In the genomic region with DNA sequence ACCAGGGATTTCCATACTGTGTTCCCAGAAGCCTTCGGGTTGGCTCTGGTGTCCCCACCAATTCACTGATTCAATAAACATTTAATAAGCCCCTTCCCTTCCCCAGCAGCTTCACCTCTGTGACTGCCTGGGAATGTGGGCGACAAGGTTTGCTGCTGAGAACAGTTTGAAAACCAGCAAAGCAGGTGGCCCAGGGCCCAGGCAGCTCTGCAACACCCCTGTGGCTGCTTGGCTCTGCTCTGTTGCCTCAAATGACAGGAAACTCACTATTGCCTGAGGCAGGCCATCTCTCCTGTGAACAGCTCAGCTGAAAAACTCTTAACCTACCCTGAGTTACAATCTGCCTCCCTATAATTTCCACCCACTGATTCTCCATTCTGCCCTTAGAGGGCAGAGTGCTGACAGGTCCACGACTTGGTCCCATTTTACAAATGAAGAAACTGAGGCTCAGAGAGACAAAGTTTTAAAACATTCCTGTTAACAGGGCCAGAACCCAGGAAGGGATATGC, we compare ENCODE assay signal across 8 cellular contexts. TPM values are rescaled to one million over a fixed set of nuclear protein-coding genes. Genes with fewer than 3 reads are reported as not detected.
A peak's percentile ranks its signal among the peaks of the same experiment; 100 is the strongest.
DNase-seq lines count a peak whose midpoint lies in the region; ATAC-seq, FAIRE-seq and TF ChIP-seq lines count a peak whose summit lies in the region.

No MANE protein-coding gene starts in this region.

- H3K4me2 ChIP-seq in H1 (ENCODE audit: insufficient read depth in 1 of 2, low read depth in 2 of 2, low read length in 2 of 2): no peak overlapping the region

- no peaks in the 10 kb centered on the region for H3K9me3 ChIP-seq in H1 (ENCODE audit: insufficient read depth in 2 of 2, low read depth in 1 of 2, low read length in 1 of 2)

- no peak overlapping the region for H4K5ac ChIP-seq in H1 (ENCODE audit: insufficient read length, low read depth, low read length)

- H3K27ac ChIP-seq in 22Rv1 (no peak overlapping the region), H1 (ENCODE audit: low read depth, low read length) (no peak overlapping the region)

- no peak overlapping the region for H2BK20ac ChIP-seq in H1 (ENCODE audit: low read length)

- H3K23me2 ChIP-seq in H1 (ENCODE audit: low read depth, low read length): no peaks in the 10 kb centered on the region

- POLR2A ChIA-PET in H1 (lab: Charles Lee; ENCODE audit: partially characterized antibody): interaction anchor here (1.3 kb wide), 1 partner anchor 37 kb away, joined by 4 read pairs; no protein-coding TSS in a partner anchor

- no peak overlapping the region for H4K91ac ChIP-seq in H1 (replicated peaks; ENCODE audit: insufficient read length, low read length)

- H3K56ac ChIP-seq in H1 (replicated peaks; ENCODE audit: insufficient read length, low read depth, low read length): no peak overlapping the region

- TF ChIP-seq POLR2A in H1 (IDR thresholded peaks at IDR 0.05; ENCODE audit: control extremely low read depth in 1 of 2, low read depth in 2 of 2, low read length in 2 of 2): no peak

- H3K18ac ChIP-seq in H1 (ENCODE audit: extremely low read depth, low read length): no peak overlapping the region

- H3K36me3 ChIP-seq in H1 (ENCODE audit: control insufficient read depth in 2 of 4, insufficient read depth in 4 of 4, low read length in 3 of 4): no peaks in the 10 kb centered on the region

- H2BK15ac ChIP-seq in H1 (ENCODE audit: low read length): no peak overlapping the region; the same call in 1 of the 2 replicates

- no peak overlapping the region for H2BK5ac ChIP-seq in H1 (ENCODE audit: low read depth, low read length)

- no peak for TF ChIP-seq EP300 in H1 (IDR thresholded peaks at IDR 0.05; ENCODE audit: borderline replicate concordance in 1 of 2, low read depth in 2 of 2, low read length in 2 of 2)

- H3K79me2 ChIP-seq in H1 (ENCODE audit: control insufficient read depth in 1 of 2, insufficient read depth in 2 of 2, low read length in 2 of 2): no peaks in the 10 kb centered on the region

- peak; percentile 3 for DNase-seq in NCI-H226
- DNase-seq in H1 (ENCODE audit: low read depth in 1 of 2, low spot score in 2 of 2): no peak
- DNase-seq in cerebellar nuclear complex (lab: John Stamatoyannopoulos, UW): no peak
- no peak for DNase-seq in stimulated activated naive CD4-positive, alpha-beta T cell treated with Interleukin-2 at 50 U/mL for 16 hours (lab: John Stamatoyannopoulos, UW)

- H2AK5ac ChIP-seq in H1 (ENCODE audit: low read depth, low read length): no peak overlapping the region

- H3K4me3 ChIP-seq in H1 (ENCODE audit: extremely low read depth in 1 of 4, insufficient read depth in 2 of 4, low read depth in 3 of 4, low read length in 4 of 4): no peak overlapping the region

- no peak overlapping the region for H3K4ac ChIP-seq in H1 (replicated peaks; ENCODE audit: insufficient read length, low read depth, low read length)

- H3K9ac ChIP-seq in H1 (replicated peaks in 1 of 4; ENCODE audit: extremely low read depth in 1 of 4, low read depth in 3 of 4, low read length in 3 of 4): no peak overlapping the region

- H2BK120ac ChIP-seq in H1 (replicated peaks; ENCODE audit: low read depth, low read length): no peak overlapping the region

- no peak for TF ChIP-seq RAD21 in H1 (IDR thresholded peaks at IDR 0.05 in 1 of 2, conservative IDR thresholded peaks at IDR 0.05 in 1 of 2; ENCODE audit: low read depth in 2 of 2, low read length in 2 of 2)

- CTCF ChIA-PET in H1 (lab: Charles Lee; ENCODE audit: partially characterized antibody): interaction anchor here (1.0 to 10.8 kb wide), 8 partner anchors 8 to 93 kb away, joined by 3 to 114 read pairs (median 4); no protein-coding TSS in a partner anchor

- FAIRE-seq in H1 (lab: Jason Lieb, UNC): no peak

- H3K27me3 ChIP-seq in H1 (replicated peaks in 1 of 4; ENCODE audit: control insufficient read depth in 3 of 4, extremely low read depth in 1 of 4, insufficient read depth in 3 of 4, low read length in 3 of 4): no peaks in the 10 kb centered on the region; a peak in 1 of 7 replicates

- no peak overlapping the region for H2AFZ ChIP-seq in H1 (ENCODE audit: low read length)

- no peaks in the 10 kb centered on the region for H3K4me1 ChIP-seq in H1 (replicated peaks in 1 of 4; ENCODE audit: control insufficient read depth in 3 of 4, insufficient read depth in 4 of 4, low read length in 3 of 4)

- H4K20me1 ChIP-seq in H1 (replicated peaks in 1 of 2; ENCODE audit: control insufficient read depth in 1 of 2, insufficient read depth in 2 of 2, low read length in 2 of 2): no peaks in the 10 kb centered on the region

- H4K8ac ChIP-seq in H1 (ENCODE audit: extremely low read depth, insufficient read depth, low read length): no peak overlapping the region

- no peak overlapping the region for H3K14ac ChIP-seq in H1 (ENCODE audit: insufficient read length)

- no peak overlapping the region for H3K23ac ChIP-seq in H1 (ENCODE audit: insufficient read length)

- TF ChIP-seq CTCF in 22Rv1 (IDR thresholded peaks at IDR 0.05) (peak; percentile 24; the same call in 1 of the 2 replicates), GM12874 (IDR thresholded peaks at IDR 0.05; ENCODE audit: insufficient read depth, low read depth, low read length) (peak; percentile 33; the same call in 1 of the 2 replicates), H1 (IDR thresholded peaks at IDR 0.05; ENCODE audit: control extremely low read depth in 1 of 3, insufficient read depth in 1 of 3, low read depth in 1 of 3, low read length in 3 of 3) (peak in 1 of 3 experiments; percentile 32; a peak in 1 of 4 replicates)

- no peak for ATAC-seq in GM21367 (IDR thresholded peaks at IDR 0.05; ENCODE audit: unreplicated experiment)
- ATAC-seq in HG02973 (IDR thresholded peaks at IDR 0.05; ENCODE audit: unreplicated experiment): no peak

- H3K79me1 ChIP-seq in H1 (ENCODE audit: low read depth, low read length): no peaks in the 10 kb centered on the region

- H2BK12ac ChIP-seq in H1 (ENCODE audit: low read depth, low read length): no peak overlapping the region

- WGBS in H1 (ENCODE audit: extremely low coverage in 1 of 2, insufficient coverage in 1 of 2, insufficient read length in 1 of 2, insufficient replicate concordance in 2 of 2, low coverage in 1 of 2, low lambda C conversion rate in 2 of 2, missing lambda C conversion rate in 1 of 2), 2 experiments: 92% methylated on average over 3 of the region's 3 CpGs; no CpG with 5 or more reads in 1 of the 2 experiments

TF ChIP-seq in H1, 55 proteins besides CTCF, POLR2A, EP300 and RAD21:
- TF ChIP-seq NANOG (IDR thresholded peaks at IDR 0.05; ENCODE audit: insufficient read depth, low read depth, low read length, poor library complexity, severe bottlenecking) (no peak), KDM1A (IDR thresholded peaks at IDR 0.05; ENCODE audit: borderline replicate concordance, low read length) (peak; percentile 80)

RNA-seq across cellular contexts. Expression of a gene that starts 10.5 kb away (rescaled TPM):
- total RNA-seq in H1 (2021; fragmentation: NEBNext Ultra II Directional; extraction: Animal tissue kit (Norgen Biotek cat#: 25700)): 7.1 and 7.2 TPM in 2 replicates
- polyA plus RNA-seq in H1 (2011; rRNA removed): 20.3 and 22.1 TPM in 2 replicates
- polyA plus RNA-seq in H1 (2011; cell fraction: cytosol; rRNA removed): 12.9 TPM
- polyA plus RNA-seq in H1 (2011; cell fraction: nucleus; rRNA removed): 23.1 TPM
- 6.9 to 12.0 TPM (median 8.8 TPM) in 4 replicates for polyA plus RNA-seq in H1 (2012, experiment 1 of 2)
- polyA plus RNA-seq in H1 (2012, experiment 2 of 2): 6.4 TPM
- 5.4 TPM for polyA plus RNA-seq in H1 (2013, experiment 1 of 2)
- 5.4 TPM for polyA plus RNA-seq in H1 (2013, experiment 2 of 2)
- polyA minus RNA-seq in H1 (2011; rRNA and poly(A)+ RNA removed): 14.0 and 14.6 TPM in 2 replicates
- polyA minus RNA-seq in H1 (2011; cell fraction: cytosol; rRNA and poly(A)+ RNA removed): 10.5 TPM
- 11.1 TPM for polyA minus RNA-seq in H1 (2011; cell fraction: nucleus; rRNA and poly(A)+ RNA removed)

RNA-seq across cellular contexts. Expression of a gene that starts 57.3 kb away (rescaled TPM):
- not detected in 2 replicates for total RNA-seq in H1 (2021; fragmentation: NEBNext Ultra II Directional; extraction: Animal tissue kit (Norgen Biotek cat#: 25700))
- 0.05 and 0.09 TPM in 2 replicates for polyA plus RNA-seq in H1 (2011; rRNA removed)
- polyA plus RNA-seq in H1 (2011; cell fraction: cytosol; rRNA removed): 0.26 TPM
- polyA plus RNA-seq in H1 (2011; cell fraction: nucleus; rRNA removed): 0.36 TPM
- 0.06 to 0.17 TPM (median 0.12 TPM) in 4 replicates for polyA plus RNA-seq in H1 (2012, experiment 1 of 2)
- not detected for polyA plus RNA-seq in H1 (2012, experiment 2 of 2)
- 0.04 TPM for polyA plus RNA-seq in H1 (2013, experiment 1 of 2)
- 0.06 TPM for polyA plus RNA-seq in H1 (2013, experiment 2 of 2)
- 0.16 TPM in 1 of 2 replicates, not detected in the other for polyA minus RNA-seq in H1 (2011; rRNA and poly(A)+ RNA removed)
- polyA minus RNA-seq in H1 (2011; cell fraction: cytosol; rRNA and poly(A)+ RNA removed): not detected
- polyA minus RNA-seq in H1 (2011; cell fraction: nucleus; rRNA and poly(A)+ RNA removed): 0.50 TPM
